In genomic region chr9:35489313-35490154, GRCh38 we compare ENCODE assay signal across 8 cellular contexts. TPM values are rescaled to one million over a fixed set of nuclear protein-coding genes. Genes with fewer than 3 reads are reported as not detected.
DNase-seq lines count a peak whose midpoint lies in the region; ATAC-seq and TF ChIP-seq lines count a peak whose summit lies in the region.

A gene with protein sequence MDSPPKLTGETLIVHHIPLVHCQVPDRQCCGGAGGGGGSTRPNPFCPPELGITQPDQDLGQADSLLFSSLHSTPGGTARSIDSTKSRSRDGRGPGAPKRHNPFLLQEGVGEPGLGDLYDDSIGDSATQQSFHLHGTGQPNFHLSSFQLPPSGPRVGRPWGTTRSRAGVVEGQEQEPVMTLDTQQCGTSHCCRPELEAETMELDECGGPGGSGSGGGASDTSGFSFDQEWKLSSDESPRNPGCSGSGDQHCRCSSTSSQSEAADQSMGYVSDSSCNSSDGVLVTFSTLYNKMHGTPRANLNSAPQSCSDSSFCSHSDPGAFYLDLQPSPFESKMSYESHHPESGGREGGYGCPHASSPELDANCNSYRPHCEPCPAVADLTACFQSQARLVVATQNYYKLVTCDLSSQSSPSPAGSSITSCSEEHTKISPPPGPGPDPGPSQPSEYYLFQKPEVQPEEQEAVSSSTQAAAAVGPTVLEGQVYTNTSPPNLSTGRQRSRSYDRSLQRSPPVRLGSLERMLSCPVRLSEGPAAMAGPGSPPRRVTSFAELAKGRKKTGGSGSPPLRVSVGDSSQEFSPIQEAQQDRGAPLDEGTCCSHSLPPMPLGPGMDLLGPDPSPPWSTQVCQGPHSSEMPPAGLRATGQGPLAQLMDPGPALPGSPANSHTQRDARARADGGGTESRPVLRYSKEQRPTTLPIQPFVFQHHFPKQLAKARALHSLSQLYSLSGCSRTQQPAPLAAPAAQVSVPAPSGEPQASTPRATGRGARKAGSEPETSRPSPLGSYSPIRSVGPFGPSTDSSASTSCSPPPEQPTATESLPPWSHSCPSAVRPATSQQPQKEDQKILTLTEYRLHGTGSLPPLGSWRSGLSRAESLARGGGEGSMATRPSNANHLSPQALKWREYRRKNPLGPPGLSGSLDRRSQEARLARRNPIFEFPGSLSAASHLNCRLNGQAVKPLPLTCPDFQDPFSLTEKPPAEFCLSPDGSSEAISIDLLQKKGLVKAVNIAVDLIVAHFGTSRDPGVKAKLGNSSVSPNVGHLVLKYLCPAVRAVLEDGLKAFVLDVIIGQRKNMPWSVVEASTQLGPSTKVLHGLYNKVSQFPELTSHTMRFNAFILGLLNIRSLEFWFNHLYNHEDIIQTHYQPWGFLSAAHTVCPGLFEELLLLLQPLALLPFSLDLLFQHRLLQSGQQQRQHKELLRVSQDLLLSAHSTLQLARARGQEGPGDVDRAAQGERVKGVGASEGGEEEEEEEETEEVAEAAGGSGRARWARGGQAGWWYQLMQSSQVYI (N-terminal part only) (plus strand): TSS chr9:35490111. CDS start chr9:35546522, 56,411 bp downstream.

- H4K20me1 ChIP-seq in neural progenitor cell (ENCODE audit: low read depth): no peaks in the 10 kb centered on the region

- no peak within 1 kb of the TSS for H3K9ac ChIP-seq in neural progenitor cell

- H3K36me3 Mint-ChIP-seq in activated naive CD8-positive, alpha-beta T cell treated with anti-CD3 and anti-CD28 coated beads for 36 hours: no peaks in the 10 kb centered on the region
- H3K36me3 Mint-ChIP-seq in neural progenitor cell: no peaks in the 10 kb centered on the region

- peak in 1 of 2 donors; percentile 84 for TF ChIP-seq POLR2A in thyroid gland (IDR thresholded peaks at IDR 0.05)

- WGBS in thyroid gland, 2 donors: 12 to 19% methylated on average over 7 of the region's 71 CpGs

- H3K4me3 ChIP-seq in neural progenitor cell (peak within 1 kb of the TSS; percentile 78), thyroid gland (replicated peaks in 1 of 3) (peak within 1 kb of the TSS; percentile 41 to 76 (median 64))

- H3K9me3 ChIP-seq in neural progenitor cell (ENCODE audit: low read depth) (no peaks in the 10 kb centered on the region), thyroid gland (no peaks in the 10 kb centered on the region)

- DNase-seq in GDM1 (lab: John Stamatoyannopoulos, UW): peak; percentile 45
- DNase-seq in Kasumi-1 (lab: John Stamatoyannopoulos, UW): peak; percentile 76 to 83
- peak; percentile 94 for DNase-seq in RKO (ENCODE audit: low spot score)
- DNase-seq in activated naive CD8-positive, alpha-beta T cell treated with anti-CD3 and anti-CD28 coated beads for 36 hours: peak; percentile 72
- DNase-seq in glomerular endothelial cell (ENCODE audit: extremely low read depth, low read depth, low spot score): no peak
- peak; percentile 97 for DNase-seq in neural progenitor cell (ENCODE audit: low spot score)
- peak; percentile 87 to 89 for DNase-seq in thyroid gland

- H3K27me3 ChIP-seq in neural progenitor cell (no peaks in the 10 kb centered on the region), thyroid gland (no peaks in the 10 kb centered on the region)

- H3K36me3 ChIP-seq in neural progenitor cell (no peaks in the 10 kb centered on the region), thyroid gland (no peaks in the 10 kb centered on the region)

- intact Hi-C loops in thyroid gland (cut with DNase I): loop anchor here (2.0 kb wide), 1 partner anchor 65 kb away; no protein-coding TSS in a partner anchor

- TF ChIP-seq CTCF in neural progenitor cell (IDR thresholded peaks at IDR 0.05) (peak; percentile 48), thyroid gland (IDR thresholded peaks at IDR 0.05) (peak in 5 of 6 experiments; percentile 13 to 72 (median 41))

- peak within 1 kb of the TSS; percentile 80 for H2AFZ ChIP-seq in neural progenitor cell (replicated peaks)

- peaks cover 19% of the 10 kb centered on the region for H3K4me1 Mint-ChIP-seq in activated naive CD8-positive, alpha-beta T cell treated with anti-CD3 and anti-CD28 coated beads for 36 hours
- peaks cover 33% of the 10 kb centered on the region for H3K4me1 Mint-ChIP-seq in neural progenitor cell

- ATAC-seq in HG03108 (IDR thresholded peaks at IDR 0.05; ENCODE audit: unreplicated experiment): no peak

- peak within 1 kb of the TSS; percentile 91 for H3K4me2 ChIP-seq in neural progenitor cell

- H3K4me1 ChIP-seq in neural progenitor cell (peaks cover 8% of the 10 kb centered on the region), thyroid gland (peaks cover 8% of the 10 kb centered on the region in 2 donors)

- H3K27ac ChIP-seq in neural progenitor cell (no peak within 1 kb of the TSS), thyroid gland (peak within 1 kb of the TSS; percentile 76 to 97 (median 97))

- no peaks in the 10 kb centered on the region for H3K9me3 Mint-ChIP-seq in activated naive CD8-positive, alpha-beta T cell treated with anti-CD3 and anti-CD28 coated beads for 36 hours
- peaks cover 2% of the 10 kb centered on the region for H3K9me3 Mint-ChIP-seq in neural progenitor cell

- H3K27me3 Mint-ChIP-seq in activated naive CD8-positive, alpha-beta T cell treated with anti-CD3 and anti-CD28 coated beads for 36 hours: peaks cover 22% of the 10 kb centered on the region
- H3K27me3 Mint-ChIP-seq in neural progenitor cell (ENCODE audit: insufficient read depth, low read depth): peaks cover 5% of the 10 kb centered on the region

- no peaks in the 10 kb centered on the region for H3K79me2 ChIP-seq in neural progenitor cell (ENCODE audit: low read depth)

- H3K27ac Mint-ChIP-seq in activated naive CD8-positive, alpha-beta T cell treated with anti-CD3 and anti-CD28 coated beads for 36 hours: no peak within 1 kb of the TSS
- H3K27ac Mint-ChIP-seq in neural progenitor cell: peak within 1 kb of the TSS; percentile 97

- H3F3A ChIP-seq in neural progenitor cell (ENCODE audit: low read depth): peaks cover 27% of the 10 kb centered on the region

- peak within 1 kb of the TSS; percentile 81 for H3K4me3 Mint-ChIP-seq in activated naive CD8-positive, alpha-beta T cell treated with anti-CD3 and anti-CD28 coated beads for 36 hours
- H3K4me3 Mint-ChIP-seq in neural progenitor cell: peak within 1 kb of the TSS; percentile 89

RNA-seq across cellular contexts. Expression of the gene that starts here (rescaled TPM):
- 1 to 10 TPM; 2.2 to 2.4 TPM for total RNA-seq in activated naive CD8-positive, alpha-beta T cell treated with anti-CD3 and anti-CD28 coated beads for 36 hours
- total RNA-seq in glomerular endothelial cell: 32.9 and 42.5 TPM in 2 replicates
- total RNA-seq in neural progenitor cell (ENCODE audit: low replicate concordance): 3.5 and 9.9 TPM in 2 replicates
- total RNA-seq in thyroid gland: 10 to 100 TPM; 15.2 to 28.2 (median 26.4) TPM
